Comparison of ENCODE assay signal across 2 cellular contexts in genomic region chr13:70544706-70545105, GRCh38.
TF ChIP-seq lines count a peak whose summit lies in the region.

No MANE protein-coding gene starts in this region.

TF ChIP-seq in HEK293T, 16 proteins besides CTCF, POLR2A, EP300 and RAD21 (continued from another document):
- 0 out of 2 replicates have a peak, but pooled peaks have one; percentile 11 for TF ChIP-seq PKNOX1 (IDR thresholded peaks at IDR 0.05)
- no peak for TF ChIP-seq FOXM1 (IDR thresholded peaks at IDR 0.05; ENCODE audit: borderline replicate concordance)

TF ChIP-seq in H1, 55 proteins besides CTCF, POLR2A, EP300 and RAD21 (continued from another document):
- TF ChIP-seq E2F6 (IDR thresholded peaks at IDR 0.05) (no peak), TCF12 (IDR thresholded peaks at IDR 0.05; ENCODE audit: low read depth, low read length) (no peak), EGR1 (IDR thresholded peaks at IDR 0.05; ENCODE audit: borderline replicate concordance, low read depth, low read length) (no peak), RBBP5 (IDR thresholded peaks at IDR 0.05; ENCODE audit: borderline replicate concordance, low read depth, low read length) (no peak), USF2 (IDR thresholded peaks at IDR 0.05; ENCODE audit: low read length) (no peak), YY1 (IDR thresholded peaks at IDR 0.05; ENCODE audit: low read depth, low read length) (no peak), TBP (IDR thresholded peaks at IDR 0.05; ENCODE audit: low read depth, low read length) (no peak), MAX (IDR thresholded peaks at IDR 0.05) (no peak), BCL11A (IDR thresholded peaks at IDR 0.05; ENCODE audit: low read depth in 2 of 2, low read length in 2 of 2) (no peak), MAFK (IDR thresholded peaks at IDR 0.05; ENCODE audit: low read depth, low read length) (no peak), KDM5A (IDR thresholded peaks at IDR 0.05; ENCODE audit: low read length) (no peak), HDAC2 (IDR thresholded peaks at IDR 0.05; ENCODE audit: borderline replicate concordance in 1 of 2, low read depth in 2 of 2, low read length in 2 of 2) (no peak)
